In genomic region chr1:165824269-165824643, GRCh38 we compare ENCODE assay signal across 24 cellular contexts. TPM values are rescaled to one million over a fixed set of nuclear protein-coding genes. Genes with fewer than 3 reads are reported as not detected.
DNase-seq lines count a peak whose midpoint lies in the region; ATAC-seq and TF ChIP-seq lines count a peak whose summit lies in the region.
"Had no signal": no experiment of that assay in that cellular context is flagged by ENCODE, and none has a peak within 500 bp of the region (broad histone marks: within the 10 kb centered on the region; RNA-seq: fewer than 3 reads in every experiment).

No MANE protein-coding gene starts in this region.

- H3K4me2 ChIP-seq in osteoblast (ENCODE audit: insufficient read depth, low read length) = no peak overlapping the region

- H4K20me1 ChIP-seq in osteoblast (ENCODE audit: insufficient read depth, low read length) = peaks cover 2% of the 10 kb centered on the region

- no peaks in the 10 kb centered on the region for H3K9me3 ChIP-seq in osteoblast (ENCODE audit: low read depth, low read length)
- no peaks in the 10 kb centered on the region for H3K9me3 ChIP-seq in left ventricle myocardium inferior (replicated peaks)
- H3K9me3 ChIP-seq: heart right ventricle, tibial artery had no signal

- peak overlapping the region; percentile 31 for H2AFZ ChIP-seq in osteoblast (ENCODE audit: low read length)

- peaks cover 13% of the 10 kb centered on the region for H3K79me2 ChIP-seq in osteoblast (ENCODE audit: insufficient read depth, low read length)

- H3K27me3 ChIP-seq in osteoblast (ENCODE audit: insufficient read depth, low read length) (no peaks in the 10 kb centered on the region), left ventricle myocardium inferior (ENCODE audit: low read depth) (no peaks in the 10 kb centered on the region)
- H3K27me3 ChIP-seq: brain microvascular endothelial cell, heart right ventricle, tibial artery had no signal

- H3K36me3 ChIP-seq in osteoblast (ENCODE audit: insufficient read depth, low read length) (no peaks in the 10 kb centered on the region), left ventricle myocardium inferior (no peaks in the 10 kb centered on the region)
- H3K36me3 ChIP-seq: brain microvascular endothelial cell, heart right ventricle, tibial artery had no signal

- intact Hi-C loops in left ventricle myocardium inferior (cut with micrococcal nuclease) = no loop called here

- no peak overlapping the region for H3K27ac ChIP-seq in osteoblast (ENCODE audit: low read depth, low read length)
- no peak overlapping the region for H3K27ac ChIP-seq in left ventricle myocardium inferior (replicated peaks)
- H3K27ac ChIP-seq: 22Rv1, brain microvascular endothelial cell, heart right ventricle, tibial artery had no signal

- H3K4me3 ChIP-seq in fibroblast of mammary gland (ENCODE audit: control insufficient read depth, low read depth, low read length) (no peak overlapping the region), osteoblast (ENCODE audit: insufficient read depth, low read length) (no peak overlapping the region), left ventricle myocardium inferior (no peak overlapping the region)
- H3K4me3 ChIP-seq: heart right ventricle, tibial artery had no signal

- TF ChIP-seq CTCF in fibroblast of mammary gland (conservative IDR thresholded peaks at IDR 0.05; ENCODE audit: control insufficient read depth, insufficient read depth, low read depth, low read length) (no peak), osteoblast (IDR thresholded peaks at IDR 0.05; ENCODE audit: extremely low read depth, low read depth, low read length) (no peak), left ventricle myocardium inferior (IDR thresholded peaks at IDR 0.05; ENCODE audit: borderline replicate concordance) (no peak)

- ATAC-seq in GM21825 (IDR thresholded peaks at IDR 0.05; ENCODE audit: unreplicated experiment) = no peak
- ATAC-seq: activated CD8-positive, alpha-beta memory T cell treated with anti-CD3 and anti-CD28 coated beads, Interleukin-2, amount 10 ng/mL, durations not matched to agents 7 days and 5 days; heart right ventricle had no signal

- peaks cover 13% of the 10 kb centered on the region for H3K4me1 ChIP-seq in osteoblast (ENCODE audit: insufficient read depth, low read length)
- peaks cover 25% of the 10 kb centered on the region for H3K4me1 ChIP-seq in left ventricle myocardium inferior

- DNase-seq in DMS53 (lab: John Stamatoyannopoulos, UW) (peak; percentile 38), DMS53 treated with DMSO at 0.1 percent for 48 hours (lab: John Stamatoyannopoulos, UW; ENCODE audit: unreplicated experiment) (no peak), NCI-H526 (lab: John Stamatoyannopoulos, UW) (peak; percentile 48 to 77), fibroblast of mammary gland (ENCODE audit: low read depth) (peak; percentile 28), osteoblast (ENCODE audit: insufficient read length, low spot score, missing footprints) (peak; percentile 55), left ventricle myocardium inferior (no peak)
- DNase-seq in effector CD4-positive, alpha-beta T cell = no peak
- DNase-seq: activated CD4-positive, CD25-positive, alpha-beta regulatory T cell; activated CD8-positive, alpha-beta memory T cell treated with anti-CD3 and anti-CD28 coated beads, Interleukin-2, amount 10 ng/mL, durations not matched to agents 7 days and 5 days; activated naive CD4-positive, alpha-beta T cell; activated T-cell treated with anti-CD3 and anti-CD28 coated beads, Interleukin-2, amount 50 U/mL, for 72 hours; amniotic stem cell; brain microvascular endothelial cell; H7; heart right ventricle; mammary epithelial cell; NCI-H1105 treated with DMSO at 0.1 percent for 48 hours; NCI-H2081 treated with DMSO at 0.1 percent for 48 hours; NCI-H226; nucleus accumbens; SHP77 treated with DMSO at 0.1 percent for 48 hours; tibial artery had no signal

RNA-seq across cellular contexts. Expression of gene UCK2, which starts 3.2 kb away (rescaled TPM):
- 63.9 and 74.2 TPM in 2 replicates for total RNA-seq in osteoblast
- 9.6 TPM for total RNA-seq in left ventricle myocardium inferior

RNA-seq across cellular contexts. Expression of gene TMCO1, which starts 55.6 kb away (rescaled TPM):
- total RNA-seq in osteoblast (86.0 and 87.6 TPM in 2 replicates), left ventricle myocardium inferior (51.9 TPM)

Comparison
In these comparisons a context has a peak if more than half of its experiments do, and no peak if none do; other contexts are left out.
1. DNase-seq: peak in DMS53 (single experiment), NCI-H526 (2 of 2), fibroblast of mammary gland (single experiment) and osteoblast (single experiment); none in DMS53 treated with DMSO at 0.1 percent for 48 hours (single experiment), left ventricle myocardium inferior (single experiment) and effector CD4-positive, alpha-beta T cell (single experiment).